ENCODE assay signal across 15 cellular contexts in genomic region chr5:1295650-1296037, GRCh38. TPM values are rescaled to one million over a fixed set of nuclear protein-coding genes. Genes with fewer than 3 reads are reported as not detected.
DNase-seq lines count a peak whose midpoint lies in the region; ATAC-seq lines count a peak whose summit lies in the region.
"Had no signal": no experiment of that assay in that cellular context is flagged by ENCODE, and none has a peak within 500 bp of the region (broad histone marks: within the 10 kb centered on the region; RNA-seq: fewer than 3 reads in every experiment).

No MANE protein-coding gene starts in this region.

- no peak overlapping the region for H3K27ac ChIP-seq in iPS-18a (ENCODE audit: low read length)
- H3K27ac ChIP-seq: ascending aorta, heart left ventricle, SK-N-MC, tibial artery had no signal

- H3K36me3 Mint-ChIP-seq in T-helper 17 cell (ENCODE audit: low read depth) = no peaks in the 10 kb centered on the region
- no peaks in the 10 kb centered on the region for H3K36me3 Mint-ChIP-seq in stimulated activated naive B cell treated with anti-CD40 and anti-IgM and Interleukin-4, amounts not matched to agents 10 μg/mL and 1 μg/mL and 100 μg/mL, for 72 hours

- peak overlapping the region; percentile 65 for H3K4me3 Mint-ChIP-seq in T-helper 17 cell
- H3K4me3 Mint-ChIP-seq in stimulated activated naive B cell treated with anti-CD40 and anti-IgM and Interleukin-4, amounts not matched to agents 10 μg/mL and 1 μg/mL and 100 μg/mL, for 72 hours = peak overlapping the region; percentile 59 to 68

- H3K27ac Mint-ChIP-seq in T-helper 17 cell = no peak overlapping the region
- no peak overlapping the region for H3K27ac Mint-ChIP-seq in stimulated activated naive B cell treated with anti-CD40 and anti-IgM and Interleukin-4, amounts not matched to agents 10 μg/mL and 1 μg/mL and 100 μg/mL, for 72 hours

- no peaks in the 10 kb centered on the region for H3K4me1 ChIP-seq in iPS-18a (ENCODE audit: control insufficient read depth, low read depth, low read length)
- H3K4me1 ChIP-seq: ascending aorta had no signal

- H3K4me3 ChIP-seq in iPS-18a (ENCODE audit: low read length) = peak overlapping the region; percentile 56
- H3K4me3 ChIP-seq: ascending aorta, tibial artery had no signal

- H3K9me3 ChIP-seq in T-helper 17 cell (ENCODE audit: control insufficient read depth, low read length, poor library complexity, severe bottlenecking) = no peaks in the 10 kb centered on the region
- H3K9me3 ChIP-seq in iPS-18a (ENCODE audit: control insufficient read depth, low read depth, low read length) = no peaks in the 10 kb centered on the region
- H3K9me3 ChIP-seq: ascending aorta, heart left ventricle, tibial artery had no signal

- H3K27me3 Mint-ChIP-seq in T-helper 17 cell = no peaks in the 10 kb centered on the region
- peaks cover 13 to 20% of the 10 kb centered on the region in 2 donors for H3K27me3 Mint-ChIP-seq in stimulated activated naive B cell treated with anti-CD40 and anti-IgM and Interleukin-4, amounts not matched to agents 10 μg/mL and 1 μg/mL and 100 μg/mL, for 72 hours

- no peak overlapping the region for H3K9ac ChIP-seq in iPS-18a (ENCODE audit: low read length)

- no peaks in the 10 kb centered on the region for H3K9me3 Mint-ChIP-seq in stimulated activated naive B cell treated with anti-CD40 and anti-IgM and Interleukin-4, amounts not matched to agents 10 μg/mL and 1 μg/mL and 100 μg/mL, for 72 hours

- DNase-seq in activated T-cell treated with anti-CD3 and anti-CD28 coated beads, Interleukin-2, amount 50 U/mL, for 1 hour = peak; percentile 17
- no peak for DNase-seq in activated T-cell treated with anti-CD3 and anti-CD28 coated beads for 4 hours
- no peak for DNase-seq in T-helper 17 cell
- DNase-seq in stimulated activated naive B cell treated with anti-CD40 and anti-IgM and Interleukin-4, amounts not matched to agents 10 μg/mL and 1 μg/mL and 100 μg/mL, for 72 hours = no peak
- no peak for DNase-seq in NAMALWA (ENCODE audit: low spot score)
- DNase-seq in amygdala (lab: John Stamatoyannopoulos, UW) = no peak
- no peak for DNase-seq in H4 (ENCODE audit: low spot score)
- DNase-seq: midbrain, NCI-H1092 treated with DMSO at 0.1 percent for 48 hours had no signal

- H3K36me3 ChIP-seq in iPS-18a (ENCODE audit: control insufficient read depth, low read depth, low read length) = peaks cover 4% of the 10 kb centered on the region
- H3K36me3 ChIP-seq: ascending aorta, heart left ventricle, tibial artery had no signal

- H3K4me1 Mint-ChIP-seq in T-helper 17 cell = peaks cover 3% of the 10 kb centered on the region
- H3K4me1 Mint-ChIP-seq in stimulated activated naive B cell treated with anti-CD40 and anti-IgM and Interleukin-4, amounts not matched to agents 10 μg/mL and 1 μg/mL and 100 μg/mL, for 72 hours = peaks cover 22 to 39% of the 10 kb centered on the region in 2 donors

- peaks cover 14% of the 10 kb centered on the region for H3K27me3 ChIP-seq in iPS-18a (ENCODE audit: control insufficient read depth, insufficient read depth, low read length)
- H3K27me3 ChIP-seq: ascending aorta had no signal

- ATAC-seq in T-helper 17 cell = no peak
- ATAC-seq in stimulated activated naive B cell treated with anti-CD40 and anti-IgM and Interleukin-4, amounts not matched to agents 10 μg/mL and 1 μg/mL and 100 μg/mL, for 72 hours (replicated peaks) = no peak
- ATAC-seq: right cardiac atrium had no signal

RNA-seq across cellular contexts. Expression of gene TERT, which starts 0.8 kb away (rescaled TPM):
- total RNA-seq in T-helper 17 cell = under 1 TPM; 0.10 to 0.80 TPM
- total RNA-seq in H4 (2014; rRNA removed; shearing (Covaris generic)) = 0.04 and 0.23 TPM in 2 replicates
- total RNA-seq: ascending aorta, heart left ventricle, right cardiac atrium had no signal

RNA-seq across cellular contexts. Expression of gene CLPTM1L, which starts 49.3 kb away (rescaled TPM):
- total RNA-seq in T-helper 17 cell = 10 to 100 TPM; 70.5 to 80.9 TPM
- total RNA-seq in H4 (2014; rRNA removed; shearing (Covaris generic)) = 196 and 214 TPM in 2 replicates
